1 cellular context compared by ENCODE assay signal in genomic region chr2:105744909-105745853, GRCh38.
TF ChIP-seq lines count a peak whose summit lies in the region.

Gene NCK2 (plus strand): TSS chr2:105744912. CDS start chr2:105855064, 110,152 bp downstream.

TF ChIP-seq in HepG2, 621 proteins besides CTCF, POLR2A, EP300 and RAD21 (continued from another document and continues in another):
- TF ChIP-seq HIC2 (CRISPR knock-in tag; IDR thresholded peaks at IDR 0.05; ENCODE audit: low read depth), result no peak
- TF ChIP-seq ZHX2 (IDR thresholded peaks at IDR 0.05; ENCODE audit: low read depth), result no peak
- 0 out of 2 replicates have a peak, but pooled peaks have one; percentile 59 for TF ChIP-seq ZHX2 (CRISPR knock-in tag; IDR thresholded peaks at IDR 0.05; ENCODE audit: borderline replicate concordance)
- no peak for TF ChIP-seq BRCA1 (CRISPR knock-in tag; IDR thresholded peaks at IDR 0.05)
- TF ChIP-seq KDM5A (IDR thresholded peaks at IDR 0.05; ENCODE audit: borderline replicate concordance, low read length), result no peak
- TF ChIP-seq WIZ (CRISPR knock-in tag; IDR thresholded peaks at IDR 0.05), result no peak
- TF ChIP-seq ZNF678 (CRISPR knock-in tag; IDR thresholded peaks at IDR 0.05), result peak; percentile 93; the same call in 1 of the 2 replicates
- no peak for TF ChIP-seq CBX1 (IDR thresholded peaks at IDR 0.05; ENCODE audit: low read depth)
- no peak for TF ChIP-seq ZNF597 (CRISPR knock-in tag; IDR thresholded peaks at IDR 0.05)
- peak; percentile 90; the same call in 1 of the 2 replicates for TF ChIP-seq UBTF (CRISPR knock-in tag; IDR thresholded peaks at IDR 0.05)
- TF ChIP-seq EED (CRISPR knock-in tag; IDR thresholded peaks at IDR 0.05), result no peak
- TF ChIP-seq BCL3 (CRISPR knock-in tag; IDR thresholded peaks at IDR 0.05), result no peak
- no peak for TF ChIP-seq ZNF383 (CRISPR knock-in tag; IDR thresholded peaks at IDR 0.05; ENCODE audit: borderline replicate concordance)
- peak; percentile 34 for TF ChIP-seq MYC (CRISPR knock-in tag; IDR thresholded peaks at IDR 0.05; ENCODE audit: borderline replicate concordance)
- TF ChIP-seq NBN (conservative IDR thresholded peaks at IDR 0.05), result no peak
- TF ChIP-seq ZEB1 (IDR thresholded peaks at IDR 0.05; ENCODE audit: insufficient replicate concordance, low read depth), result no peak
- TF ChIP-seq ZBTB34 (CRISPR knock-in tag; IDR thresholded peaks at IDR 0.05), result no peak
- TF ChIP-seq ZNF580 (CRISPR knock-in tag; IDR thresholded peaks at IDR 0.05; ENCODE audit: borderline replicate concordance, low read depth), result no peak
- no peak for TF ChIP-seq GLMP (CRISPR knock-in tag; IDR thresholded peaks at IDR 0.05; ENCODE audit: borderline replicate concordance)
- no peak for TF ChIP-seq JUNB (CRISPR knock-in tag; IDR thresholded peaks at IDR 0.05; ENCODE audit: borderline replicate concordance)
- no peak for TF ChIP-seq IKZF1 (IDR thresholded peaks at IDR 0.05)
- TF ChIP-seq ZBTB4 (CRISPR knock-in tag; IDR thresholded peaks at IDR 0.05; ENCODE audit: borderline replicate concordance), result no peak
- 0 out of 2 replicates have a peak, but pooled peaks have one; percentile 38 for TF ChIP-seq ZNF556 (CRISPR knock-in tag; IDR thresholded peaks at IDR 0.05; ENCODE audit: borderline replicate concordance)
- TF ChIP-seq FOSL2 (CRISPR knock-in tag; IDR thresholded peaks at IDR 0.05), result no peak
- TF ChIP-seq RBM39 (IDR thresholded peaks at IDR 0.05; ENCODE audit: low read depth, low read length, poor library complexity, severe bottlenecking), result no peak
- TF ChIP-seq MTERF4 (CRISPR knock-in tag; IDR thresholded peaks at IDR 0.05), result 0 out of 2 replicates have a peak, but pooled peaks have one; percentile 36
- TF ChIP-seq KLF6 (CRISPR knock-in tag; IDR thresholded peaks at IDR 0.05), result no peak
- TF ChIP-seq TBX2 (CRISPR knock-in tag; IDR thresholded peaks at IDR 0.05; ENCODE audit: borderline replicate concordance), result peak; percentile 25; the same call in 1 of the 2 replicates
- no peak for TF ChIP-seq ZKSCAN8 (CRISPR knock-in tag; IDR thresholded peaks at IDR 0.05; ENCODE audit: borderline replicate concordance)
